In the genomic region with DNA sequence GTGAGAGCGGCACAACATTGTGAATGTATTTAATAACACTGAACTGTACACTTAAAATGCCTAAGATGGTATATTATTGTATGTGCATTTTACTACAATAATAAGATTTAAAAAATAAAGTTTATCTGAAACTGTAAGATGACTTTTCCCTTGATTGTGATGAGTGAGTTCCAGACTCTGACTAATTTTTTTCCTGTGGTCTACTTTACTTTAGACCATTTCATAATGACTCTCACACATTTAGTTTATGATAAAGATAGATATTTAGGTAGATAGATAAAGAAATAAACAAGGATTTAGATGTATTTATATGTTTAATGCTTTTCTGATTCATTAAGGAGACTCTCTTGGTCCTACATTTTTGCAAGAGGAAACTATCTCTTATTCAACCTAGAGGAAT, we compare ENCODE assay signal across 23 cellular contexts.
DNase-seq lines count a peak whose midpoint lies in the region; ATAC-seq, FAIRE-seq and TF ChIP-seq lines count a peak whose summit lies in the region.
"Had no signal": no experiment of that assay in that cellular context is flagged by ENCODE, and none has a peak within 500 bp of the region (broad histone marks: within the 10 kb centered on the region; RNA-seq: fewer than 3 reads in every experiment).

No MANE protein-coding gene starts in this region.

- H3K4me1 Mint-ChIP-seq in stimulated activated naive B cell treated with anti-CD40 and anti-IgM and Interleukin-4, amounts not matched to agents 10 μg/mL and 1 μg/mL and 100 μg/mL, for 72 hours: no peaks in the 10 kb centered on the region
- H3K4me1 Mint-ChIP-seq: CD14-positive monocyte; CD4-positive, alpha-beta memory T cell; CD4-positive, CD25-positive, alpha-beta regulatory T cell; CD8-positive, alpha-beta memory T cell had no signal

- no peaks in the 10 kb centered on the region for H3K36me3 Mint-ChIP-seq in stimulated activated naive B cell treated with anti-CD40 and anti-IgM and Interleukin-4, amounts not matched to agents 10 μg/mL and 1 μg/mL and 100 μg/mL, for 72 hours
- H3K36me3 Mint-ChIP-seq: CD14-positive monocyte; CD4-positive, alpha-beta memory T cell; CD4-positive, CD25-positive, alpha-beta regulatory T cell; CD8-positive, alpha-beta memory T cell had no signal

- DNase-seq in GM12878 (ENCODE audit: low read depth, low spot score): no peak
- no peak for DNase-seq in NCI-H345 treated with DMSO at 0.1 percent for 48 hours (lab: John Stamatoyannopoulos, UW; ENCODE audit: unreplicated experiment)
- no peak for DNase-seq in stimulated activated CD8-positive, alpha-beta memory T cell treated with anti-CD3 and anti-CD28 coated beads, Interleukin-4, amount 100 ng/mL, for 48 hours
- DNase-seq in stimulated activated naive B cell treated with anti-CD40 and anti-IgM and Interleukin-4, amounts not matched to agents 10 μg/mL and 1 μg/mL and 100 μg/mL, for 72 hours: no peak
- DNase-seq: 8988T; ACHN; BE2C; C1 segment of cervical spinal cord; CD4-positive, alpha-beta memory T cell; CD4-positive, CD25-positive, alpha-beta regulatory T cell; CD8-positive, alpha-beta memory T cell; COR-L47; DMS 273 treated with DMSO at 0.1 percent for 48 hours; DMS79 treated with DMSO at 0.1 percent for 48 hours; GF-D8 had no signal

- no peak overlapping the region for H3K4me3 Mint-ChIP-seq in stimulated activated naive B cell treated with anti-CD40 and anti-IgM and Interleukin-4, amounts not matched to agents 10 μg/mL and 1 μg/mL and 100 μg/mL, for 72 hours
- H3K4me3 Mint-ChIP-seq: CD14-positive monocyte; CD4-positive, alpha-beta memory T cell; CD4-positive, CD25-positive, alpha-beta regulatory T cell; CD8-positive, alpha-beta memory T cell had no signal

- in situ Hi-C loops in GM12878 (cut with MboI): no loop called here

- H3K36me3 ChIP-seq in GM12878 (ENCODE audit: control insufficient read depth in 2 of 2, insufficient read depth in 2 of 2, low read length in 1 of 2): no peaks in the 10 kb centered on the region
- H3K36me3 ChIP-seq: BE2C, BLaER1 had no signal

- no peak for FAIRE-seq in GM12878 (lab: Jason Lieb, UNC)
- FAIRE-seq: A204.1, G401.6, GM12891, GM19239 had no signal

- H3K4me3 ChIP-seq in GM12878: no peak overlapping the region
- H3K4me3 ChIP-seq: BLaER1 had no signal

- no peaks in the 10 kb centered on the region for H3K79me2 ChIP-seq in GM12878 (ENCODE audit: control insufficient read depth, insufficient read depth, low read length)

- no peak overlapping the region for H3K4me2 ChIP-seq in GM12878 (ENCODE audit: control insufficient read depth, insufficient read depth)
- H3K4me2 ChIP-seq: BLaER1 had no signal

- H3K9me3 Mint-ChIP-seq in stimulated activated naive B cell treated with anti-CD40 and anti-IgM and Interleukin-4, amounts not matched to agents 10 μg/mL and 1 μg/mL and 100 μg/mL, for 72 hours: no peaks in the 10 kb centered on the region

- TF ChIP-seq POLR2A in GM12878 (IDR thresholded peaks at IDR 0.05; ENCODE audit: low read depth, low read length): no peak

- TF ChIP-seq RAD21 in GM12878 (IDR thresholded peaks at IDR 0.05; ENCODE audit: insufficient read depth, low read depth, low read length): no peak

- H3K27me3 Mint-ChIP-seq in stimulated activated naive B cell treated with anti-CD40 and anti-IgM and Interleukin-4, amounts not matched to agents 10 μg/mL and 1 μg/mL and 100 μg/mL, for 72 hours: no peaks in the 10 kb centered on the region
- H3K27me3 Mint-ChIP-seq: CD4-positive, alpha-beta memory T cell; CD4-positive, CD25-positive, alpha-beta regulatory T cell; CD8-positive, alpha-beta memory T cell had no signal

- ATAC-seq in GM19351 (IDR thresholded peaks at IDR 0.05; ENCODE audit: unreplicated experiment) (peak; percentile 35), HG03432 (IDR thresholded peaks at IDR 0.05; ENCODE audit: unreplicated experiment) (peak; percentile 38), GM12878 (peak; percentile 51)
- ATAC-seq in stimulated activated naive B cell treated with anti-CD40 and anti-IgM and Interleukin-4, amounts not matched to agents 10 μg/mL and 1 μg/mL and 100 μg/mL, for 72 hours (replicated peaks): no peak

- H3K4me1 ChIP-seq in GM12878 (ENCODE audit: control insufficient read depth, insufficient read depth, low read length): no peaks in the 10 kb centered on the region; the same call in 1 of the 2 replicates
- H3K4me1 ChIP-seq: BE2C, BLaER1 had no signal

- no peak overlapping the region for H3K27ac ChIP-seq in GM12878 (ENCODE audit: control insufficient read depth, insufficient read depth)
- H3K27ac ChIP-seq: BLaER1 had no signal

- no peaks in the 10 kb centered on the region for H3K27me3 ChIP-seq in GM12878 (replicated peaks in 1 of 2; ENCODE audit: control insufficient read depth in 2 of 2, insufficient read depth in 2 of 2, low read length in 1 of 2)
- H3K27me3 ChIP-seq: BE2C, BLaER1 had no signal

- no TSS peak for BruUV-seq in GM12878 (replicated peaks; lab: Mats Ljungman, UMichigan)

- WGBS in GM12878 (ENCODE audit: insufficient coverage, insufficient replicate concordance, low lambda C conversion rate, missing lambda C conversion rate): 6% methylated on average over 1 of the region's 1 CpG

- no peak for TF ChIP-seq EP300 in GM12878 (IDR thresholded peaks at IDR 0.05; ENCODE audit: borderline replicate concordance in 1 of 2, control insufficient read depth in 1 of 2, low read depth in 2 of 2, low read length in 2 of 2)

- RAD21 ChIA-PET in GM12878 (lab: Charles Lee; ENCODE audit: unreplicated experiment): interaction anchor here (0.9 to 2.0 kb wide), 3 partner anchors 11 to 204 kb away, joined by 3 to 7 read pairs (median 7); no protein-coding TSS in a partner anchor

- H3K9me3 ChIP-seq in GM12878 (replicated peaks; ENCODE audit: control insufficient read depth, insufficient read depth, low read length): no peaks in the 10 kb centered on the region
- H3K9me3 ChIP-seq: BE2C, BLaER1 had no signal

- CTCF ChIA-PET in GM12878 (lab: Yijun Ruan, JAX): no interaction called here

- no peaks in the 10 kb centered on the region for H4K20me1 ChIP-seq in GM12878 (ENCODE audit: control insufficient read depth, insufficient read depth)
- H4K20me1 ChIP-seq: BLaER1 had no signal

- H3K27ac Mint-ChIP-seq in stimulated activated naive B cell treated with anti-CD40 and anti-IgM and Interleukin-4, amounts not matched to agents 10 μg/mL and 1 μg/mL and 100 μg/mL, for 72 hours: no peak overlapping the region
- H3K27ac Mint-ChIP-seq: CD14-positive monocyte; CD4-positive, alpha-beta memory T cell; CD4-positive, CD25-positive, alpha-beta regulatory T cell; CD8-positive, alpha-beta memory T cell had no signal

- H2AFZ ChIP-seq in GM12878 (ENCODE audit: control insufficient read depth, low read depth, low read length): no peak overlapping the region

- intact Hi-C loops in GM12878 (cut with micrococcal nuclease; ENCODE audit: unreplicated experiment): loop anchor here (5.0 to 10.0 kb wide), 3 partner anchors 82 to 1068 kb away; no protein-coding TSS in a partner anchor

- POLR2A ChIA-PET in GM12878 (lab: Charles Lee): interaction anchor here (1.0 kb wide), 1 partner anchor 87 kb away, joined by 4 read pairs; no protein-coding TSS in a partner anchor

- SMC1A ChIA-PET in GM12878 (lab: Charles Lee; ENCODE audit: uncharacterized antibody, unreplicated experiment): interaction anchor here (0.6 to 2.4 kb wide), 5 partner anchors 13 to 187 kb away, joined by 3 to 12 read pairs (median 3); no protein-coding TSS in a partner anchor

- no peak for TF ChIP-seq CTCF in GM12878 (IDR thresholded peaks at IDR 0.05 in 2 of 3, conservative IDR thresholded peaks at IDR 0.05 in 1 of 3; ENCODE audit: control insufficient read depth in 2 of 3, extremely low read depth in 1 of 3, insufficient read depth in 1 of 3, low read depth in 3 of 3, low read length in 3 of 3)

- no peak overlapping the region for H3K9ac ChIP-seq in GM12878 (ENCODE audit: control insufficient read depth, insufficient read depth, low read length)
- H3K9ac ChIP-seq: BLaER1 had no signal

TF ChIP-seq in GM12878, 131 proteins besides CTCF, POLR2A, EP300 and RAD21 (continues in another document):
- TF ChIP-seq WRNIP1 (IDR thresholded peaks at IDR 0.05; ENCODE audit: borderline replicate concordance, low read depth, low read length) (no peak), NRF1 (conservative IDR thresholded peaks at IDR 0.05; ENCODE audit: low read depth, low read length) (no peak), NFIC (IDR thresholded peaks at IDR 0.05; ENCODE audit: low read depth, low read length) (peak; percentile 79; the same call in 1 of the 2 replicates), MEF2A (IDR thresholded peaks at IDR 0.05; ENCODE audit: insufficient read depth, low read depth, low read length) (0 out of 2 replicates have a peak, but pooled peaks have one; percentile 12)
- TF ChIP-seq, protein P1, sequence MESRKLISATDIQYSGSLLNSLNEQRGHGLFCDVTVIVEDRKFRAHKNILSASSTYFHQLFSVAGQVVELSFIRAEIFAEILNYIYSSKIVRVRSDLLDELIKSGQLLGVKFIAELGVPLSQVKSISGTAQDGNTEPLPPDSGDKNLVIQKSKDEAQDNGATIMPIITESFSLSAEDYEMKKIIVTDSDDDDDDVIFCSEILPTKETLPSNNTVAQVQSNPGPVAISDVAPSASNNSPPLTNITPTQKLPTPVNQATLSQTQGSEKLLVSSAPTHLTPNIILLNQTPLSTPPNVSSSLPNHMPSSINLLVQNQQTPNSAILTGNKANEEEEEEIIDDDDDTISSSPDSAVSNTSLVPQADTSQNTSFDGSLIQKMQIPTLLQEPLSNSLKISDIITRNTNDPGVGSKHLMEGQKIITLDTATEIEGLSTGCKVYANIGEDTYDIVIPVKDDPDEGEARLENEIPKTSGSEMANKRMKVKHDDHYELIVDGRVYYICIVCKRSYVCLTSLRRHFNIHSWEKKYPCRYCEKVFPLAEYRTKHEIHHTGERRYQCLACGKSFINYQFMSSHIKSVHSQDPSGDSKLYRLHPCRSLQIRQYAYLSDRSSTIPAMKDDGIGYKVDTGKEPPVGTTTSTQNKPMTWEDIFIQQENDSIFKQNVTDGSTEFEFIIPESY (IDR thresholded peaks at IDR 0.05): no peak

Comparison
In these comparisons a context has a peak if more than half of its experiments do, and no peak if none do; other contexts are left out.
1. ATAC-seq: peak in GM19351 (single experiment), HG03432 (single experiment) and GM12878 (single experiment); none in stimulated activated naive B cell treated with anti-CD40 and anti-IgM and Interleukin-4, amounts not matched to agents 10 μg/mL and 1 μg/mL and 100 μg/mL, for 72 hours (0 of 2).